ENCODE assay signal across 1 cellular context in the genomic region with DNA sequence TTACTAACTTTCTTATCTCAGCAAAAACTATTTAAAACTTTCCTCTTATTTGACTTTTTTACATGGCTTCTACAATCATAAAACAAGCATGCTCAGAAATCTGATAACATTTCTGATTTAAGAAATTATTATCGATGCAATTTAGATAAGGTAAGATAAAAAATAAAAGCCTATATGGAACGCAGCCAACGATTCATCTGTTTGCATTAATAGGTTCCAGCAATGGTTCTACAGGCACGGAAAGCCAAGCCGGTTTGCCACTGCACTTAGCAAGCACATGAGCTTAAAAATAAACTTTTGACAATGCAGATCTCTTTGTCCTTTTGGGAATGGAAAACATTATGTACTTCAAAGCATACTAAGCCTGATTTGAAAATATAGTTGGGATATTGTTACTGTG.
TF ChIP-seq lines count a peak whose summit lies in the region.

No MANE protein-coding gene starts in this region.

TF ChIP-seq in GM23338, 12 proteins besides CTCF, POLR2A, EP300 and RAD21:
- no peak for TF ChIP-seq POLR2AphosphoS5 (IDR thresholded peaks at IDR 0.05; ENCODE audit: low read depth)
- TF ChIP-seq EZH2 (IDR thresholded peaks at IDR 0.05; ENCODE audit: low read depth, unreplicated experiment): no peak
- no peak for TF ChIP-seq STAT1 (IDR thresholded peaks at IDR 0.05; ENCODE audit: unreplicated experiment)
- TF ChIP-seq CREB1 (CRISPR knock-in tag; IDR thresholded peaks at IDR 0.05; ENCODE audit: low read depth): no peak
- no peak for TF ChIP-seq ZNF114 (CRISPR knock-in tag; IDR thresholded peaks at IDR 0.05)
- no peak for TF ChIP-seq JUNB (IDR thresholded peaks at IDR 0.05; ENCODE audit: unreplicated experiment)
- TF ChIP-seq EZH2phosphoT487 (IDR thresholded peaks at IDR 0.05; ENCODE audit: unreplicated experiment): no peak
- TF ChIP-seq, protein P1, sequence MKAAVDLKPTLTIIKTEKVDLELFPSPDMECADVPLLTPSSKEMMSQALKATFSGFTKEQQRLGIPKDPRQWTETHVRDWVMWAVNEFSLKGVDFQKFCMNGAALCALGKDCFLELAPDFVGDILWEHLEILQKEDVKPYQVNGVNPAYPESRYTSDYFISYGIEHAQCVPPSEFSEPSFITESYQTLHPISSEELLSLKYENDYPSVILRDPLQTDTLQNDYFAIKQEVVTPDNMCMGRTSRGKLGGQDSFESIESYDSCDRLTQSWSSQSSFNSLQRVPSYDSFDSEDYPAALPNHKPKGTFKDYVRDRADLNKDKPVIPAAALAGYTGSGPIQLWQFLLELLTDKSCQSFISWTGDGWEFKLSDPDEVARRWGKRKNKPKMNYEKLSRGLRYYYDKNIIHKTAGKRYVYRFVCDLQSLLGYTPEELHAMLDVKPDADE (IDR thresholded peaks at IDR 0.05): no peak
- no peak for TF ChIP-seq NANOG (IDR thresholded peaks at IDR 0.05; ENCODE audit: borderline replicate concordance)
- TF ChIP-seq ZNF331 (CRISPR knock-in tag; IDR thresholded peaks at IDR 0.05; ENCODE audit: low read depth): no peak
- TF ChIP-seq, protein P2, sequence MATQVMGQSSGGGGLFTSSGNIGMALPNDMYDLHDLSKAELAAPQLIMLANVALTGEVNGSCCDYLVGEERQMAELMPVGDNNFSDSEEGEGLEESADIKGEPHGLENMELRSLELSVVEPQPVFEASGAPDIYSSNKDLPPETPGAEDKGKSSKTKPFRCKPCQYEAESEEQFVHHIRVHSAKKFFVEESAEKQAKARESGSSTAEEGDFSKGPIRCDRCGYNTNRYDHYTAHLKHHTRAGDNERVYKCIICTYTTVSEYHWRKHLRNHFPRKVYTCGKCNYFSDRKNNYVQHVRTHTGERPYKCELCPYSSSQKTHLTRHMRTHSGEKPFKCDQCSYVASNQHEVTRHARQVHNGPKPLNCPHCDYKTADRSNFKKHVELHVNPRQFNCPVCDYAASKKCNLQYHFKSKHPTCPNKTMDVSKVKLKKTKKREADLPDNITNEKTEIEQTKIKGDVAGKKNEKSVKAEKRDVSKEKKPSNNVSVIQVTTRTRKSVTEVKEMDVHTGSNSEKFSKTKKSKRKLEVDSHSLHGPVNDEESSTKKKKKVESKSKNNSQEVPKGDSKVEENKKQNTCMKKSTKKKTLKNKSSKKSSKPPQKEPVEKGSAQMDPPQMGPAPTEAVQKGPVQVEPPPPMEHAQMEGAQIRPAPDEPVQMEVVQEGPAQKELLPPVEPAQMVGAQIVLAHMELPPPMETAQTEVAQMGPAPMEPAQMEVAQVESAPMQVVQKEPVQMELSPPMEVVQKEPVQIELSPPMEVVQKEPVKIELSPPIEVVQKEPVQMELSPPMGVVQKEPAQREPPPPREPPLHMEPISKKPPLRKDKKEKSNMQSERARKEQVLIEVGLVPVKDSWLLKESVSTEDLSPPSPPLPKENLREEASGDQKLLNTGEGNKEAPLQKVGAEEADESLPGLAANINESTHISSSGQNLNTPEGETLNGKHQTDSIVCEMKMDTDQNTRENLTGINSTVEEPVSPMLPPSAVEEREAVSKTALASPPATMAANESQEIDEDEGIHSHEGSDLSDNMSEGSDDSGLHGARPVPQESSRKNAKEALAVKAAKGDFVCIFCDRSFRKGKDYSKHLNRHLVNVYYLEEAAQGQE (IDR thresholded peaks at IDR 0.05; ENCODE audit: unreplicated experiment): no peak
- TF ChIP-seq, protein P3, sequence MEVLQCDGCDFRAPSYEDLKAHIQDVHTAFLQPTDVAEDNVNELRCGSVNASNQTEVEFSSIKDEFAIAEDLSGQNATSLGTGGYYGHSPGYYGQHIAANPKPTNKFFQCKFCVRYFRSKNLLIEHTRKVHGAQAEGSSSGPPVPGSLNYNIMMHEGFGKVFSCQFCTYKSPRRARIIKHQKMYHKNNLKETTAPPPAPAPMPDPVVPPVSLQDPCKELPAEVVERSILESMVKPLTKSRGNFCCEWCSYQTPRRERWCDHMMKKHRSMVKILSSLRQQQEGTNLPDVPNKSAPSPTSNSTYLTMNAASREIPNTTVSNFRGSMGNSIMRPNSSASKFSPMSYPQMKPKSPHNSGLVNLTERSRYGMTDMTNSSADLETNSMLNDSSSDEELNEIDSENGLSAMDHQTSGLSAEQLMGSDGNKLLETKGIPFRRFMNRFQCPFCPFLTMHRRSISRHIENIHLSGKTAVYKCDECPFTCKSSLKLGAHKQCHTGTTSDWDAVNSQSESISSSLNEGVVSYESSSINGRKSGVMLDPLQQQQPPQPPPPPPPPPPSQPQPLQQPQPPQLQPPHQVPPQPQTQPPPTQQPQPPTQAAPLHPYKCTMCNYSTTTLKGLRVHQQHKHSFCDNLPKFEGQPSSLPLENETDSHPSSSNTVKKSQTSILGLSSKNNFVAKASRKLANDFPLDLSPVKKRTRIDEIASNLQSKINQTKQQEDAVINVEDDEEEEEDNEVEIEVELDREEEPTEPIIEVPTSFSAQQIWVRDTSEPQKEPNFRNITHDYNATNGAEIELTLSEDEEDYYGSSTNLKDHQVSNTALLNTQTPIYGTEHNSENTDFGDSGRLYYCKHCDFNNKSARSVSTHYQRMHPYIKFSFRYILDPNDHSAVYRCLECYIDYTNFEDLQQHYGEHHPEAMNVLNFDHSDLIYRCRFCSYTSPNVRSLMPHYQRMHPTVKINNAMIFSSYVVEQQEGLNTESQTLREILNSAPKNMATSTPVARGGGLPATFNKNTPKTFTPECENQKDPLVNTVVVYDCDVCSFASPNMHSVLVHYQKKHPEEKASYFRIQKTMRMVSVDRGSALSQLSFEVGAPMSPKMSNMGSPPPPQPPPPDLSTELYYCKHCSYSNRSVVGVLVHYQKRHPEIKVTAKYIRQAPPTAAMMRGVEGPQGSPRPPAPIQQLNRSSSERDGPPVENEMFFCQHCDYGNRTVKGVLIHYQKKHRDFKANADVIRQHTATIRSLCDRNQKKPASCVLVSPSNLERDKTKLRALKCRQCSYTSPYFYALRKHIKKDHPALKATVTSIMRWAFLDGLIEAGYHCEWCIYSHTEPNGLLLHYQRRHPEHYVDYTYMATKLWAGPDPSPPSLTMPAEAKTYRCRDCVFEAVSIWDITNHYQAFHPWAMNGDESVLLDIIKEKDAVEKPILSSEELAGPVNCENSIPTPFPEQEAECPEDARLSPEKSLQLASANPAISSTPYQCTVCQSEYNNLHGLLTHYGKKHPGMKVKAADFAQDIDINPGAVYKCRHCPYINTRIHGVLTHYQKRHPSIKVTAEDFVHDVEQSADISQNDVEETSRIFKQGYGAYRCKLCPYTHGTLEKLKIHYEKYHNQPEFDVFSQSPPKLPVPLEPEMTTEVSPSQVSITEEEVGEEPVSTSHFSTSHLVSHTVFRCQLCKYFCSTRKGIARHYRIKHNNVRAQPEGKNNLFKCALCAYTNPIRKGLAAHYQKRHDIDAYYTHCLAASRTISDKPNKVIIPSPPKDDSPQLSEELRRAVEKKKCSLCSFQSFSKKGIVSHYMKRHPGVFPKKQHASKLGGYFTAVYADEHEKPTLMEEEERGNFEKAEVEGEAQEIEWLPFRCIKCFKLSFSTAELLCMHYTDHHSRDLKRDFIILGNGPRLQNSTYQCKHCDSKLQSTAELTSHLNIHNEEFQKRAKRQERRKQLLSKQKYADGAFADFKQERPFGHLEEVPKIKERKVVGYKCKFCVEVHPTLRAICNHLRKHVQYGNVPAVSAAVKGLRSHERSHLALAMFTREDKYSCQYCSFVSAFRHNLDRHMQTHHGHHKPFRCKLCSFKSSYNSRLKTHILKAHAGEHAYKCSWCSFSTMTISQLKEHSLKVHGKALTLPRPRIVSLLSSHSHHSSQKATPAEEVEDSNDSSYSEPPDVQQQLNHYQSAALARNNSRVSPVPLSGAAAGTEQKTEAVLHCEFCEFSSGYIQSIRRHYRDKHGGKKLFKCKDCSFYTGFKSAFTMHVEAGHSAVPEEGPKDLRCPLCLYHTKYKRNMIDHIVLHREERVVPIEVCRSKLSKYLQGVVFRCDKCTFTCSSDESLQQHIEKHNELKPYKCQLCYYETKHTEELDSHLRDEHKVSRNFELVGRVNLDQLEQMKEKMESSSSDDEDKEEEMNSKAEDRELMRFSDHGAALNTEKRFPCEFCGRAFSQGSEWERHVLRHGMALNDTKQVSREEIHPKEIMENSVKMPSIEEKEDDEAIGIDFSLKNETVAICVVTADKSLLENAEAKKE (CRISPR knock-in tag; IDR thresholded peaks at IDR 0.05): no peak
TF ChIP-seq in GM23338: peak in this region for 0.
